ENCODE assay signal across 1 cellular context in the genomic region with DNA sequence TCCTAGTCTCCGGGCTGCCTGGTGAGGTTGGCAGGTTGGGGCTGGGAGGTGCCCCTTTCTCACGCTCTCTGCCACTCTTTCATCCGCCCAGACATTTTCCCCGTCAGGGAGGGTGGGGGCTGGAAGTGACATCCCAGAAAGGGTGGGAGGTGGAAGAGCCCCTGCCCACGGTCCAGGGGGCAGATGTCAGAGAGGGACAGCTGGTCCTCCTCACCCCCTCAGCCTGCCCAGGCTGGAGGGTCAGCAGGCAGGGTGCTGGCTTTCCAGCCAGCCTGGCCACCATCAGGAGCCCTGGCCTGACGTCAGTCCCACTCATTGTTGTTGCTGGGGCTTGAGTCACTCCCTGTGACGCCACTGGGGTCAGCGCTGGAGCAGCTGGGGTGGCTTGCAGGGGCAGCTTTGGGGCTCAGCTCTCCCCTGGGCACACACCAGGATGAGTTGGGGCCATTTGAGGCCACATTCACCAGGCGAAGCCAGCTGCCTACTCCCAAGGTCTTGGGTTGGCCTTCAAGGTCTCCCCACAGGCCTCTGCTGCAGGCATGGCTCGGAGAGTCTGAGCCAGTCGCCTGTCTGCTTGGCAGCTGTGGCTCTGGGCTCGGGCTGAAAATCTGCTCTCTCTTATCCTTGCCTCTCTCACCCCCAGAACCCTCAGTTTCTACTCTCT.
TF ChIP-seq lines count a peak whose summit lies in the region.

No MANE protein-coding gene starts in this region.

TF ChIP-seq in K562, 482 proteins besides CTCF, POLR2A, EP300 and RAD21:
- TF ChIP-seq, protein P1, sequence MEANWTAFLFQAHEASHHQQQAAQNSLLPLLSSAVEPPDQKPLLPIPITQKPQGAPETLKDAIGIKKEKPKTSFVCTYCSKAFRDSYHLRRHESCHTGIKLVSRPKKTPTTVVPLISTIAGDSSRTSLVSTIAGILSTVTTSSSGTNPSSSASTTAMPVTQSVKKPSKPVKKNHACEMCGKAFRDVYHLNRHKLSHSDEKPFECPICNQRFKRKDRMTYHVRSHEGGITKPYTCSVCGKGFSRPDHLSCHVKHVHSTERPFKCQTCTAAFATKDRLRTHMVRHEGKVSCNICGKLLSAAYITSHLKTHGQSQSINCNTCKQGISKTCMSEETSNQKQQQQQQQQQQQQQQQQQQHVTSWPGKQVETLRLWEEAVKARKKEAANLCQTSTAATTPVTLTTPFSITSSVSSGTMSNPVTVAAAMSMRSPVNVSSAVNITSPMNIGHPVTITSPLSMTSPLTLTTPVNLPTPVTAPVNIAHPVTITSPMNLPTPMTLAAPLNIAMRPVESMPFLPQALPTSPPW (CRISPR knock-in tag; IDR thresholded peaks at IDR 0.05) = 0 out of 2 replicates have a peak, but pooled peaks have one; percentile 13
- TF ChIP-seq KDM2B (CRISPR knock-in tag; IDR thresholded peaks at IDR 0.05) (no peak), ZNF584 (CRISPR knock-in tag; IDR thresholded peaks at IDR 0.05; ENCODE audit: low read depth) (peak; percentile 71; the same call in 1 of the 2 replicates), NR2C2 (CRISPR knock-in tag; IDR thresholded peaks at IDR 0.05) (0 out of 2 replicates have a peak, but pooled peaks have one; percentile 21), NR2C2 (tag; IDR thresholded peaks at IDR 0.05) (peak; percentile 63), CEBPG (CRISPR knock-in tag; IDR thresholded peaks at IDR 0.05) (peak; percentile 90), CEBPG (tag; conservative IDR thresholded peaks at IDR 0.05 in 1 of 2, IDR thresholded peaks at IDR 0.05 in 1 of 2) (peak in 1 of 2 experiments; percentile 39; a peak in 1 of 4 replicates), ZNF175 (CRISPR knock-in tag; IDR thresholded peaks at IDR 0.05; ENCODE audit: low read depth) (peak; percentile 86), WHSC1 (IDR thresholded peaks at IDR 0.05; ENCODE audit: low read length) (no peak), CREM (IDR thresholded peaks at IDR 0.05; ENCODE audit: low read depth) (peak; percentile 93), FOXA3 (CRISPR knock-in tag; conservative IDR thresholded peaks at IDR 0.05 in 1 of 2, IDR thresholded peaks at IDR 0.05 in 1 of 2) (no peak), HNRNPH1 (optimal IDR thresholded peaks at IDR 0.05; ENCODE audit: low read depth, low read length) (no peak), POLR2G (IDR thresholded peaks at IDR 0.05; ENCODE audit: low read depth, low read length) (peak; percentile 57), ATF1 (CRISPR knock-in tag; IDR thresholded peaks at IDR 0.05) (no peak), ATF1 (tag; IDR thresholded peaks at IDR 0.05) (peak; percentile 66), ZNF589 (CRISPR knock-in tag; IDR thresholded peaks at IDR 0.05; ENCODE audit: low read depth) (0 out of 2 replicates have a peak, but pooled peaks have one; percentile 76), RBFOX2 (IDR thresholded peaks at IDR 0.05; ENCODE audit: low read depth, low read length) (peak; percentile 63), ATF7 (IDR thresholded peaks at IDR 0.05) (peak; percentile 63; the same call in 1 of the 2 replicates), PTBP1 (IDR thresholded peaks at IDR 0.05; ENCODE audit: low read depth, low read length) (no peak), MLLT1 (IDR thresholded peaks at IDR 0.05) (no peak), HOXB6 (CRISPR knock-in tag; IDR thresholded peaks at IDR 0.05; ENCODE audit: borderline replicate concordance) (no peak), YY1 (IDR thresholded peaks at IDR 0.05; ENCODE audit: borderline replicate concordance in 1 of 3, control insufficient read depth in 1 of 3, extremely low read depth in 1 of 3, insufficient read depth in 3 of 3, insufficient read length in 1 of 3, insufficient replicate concordance in 2 of 3, low read depth in 1 of 3, low read length in 2 of 3) (peak in 2 of 3 experiments; percentile 10 to 25), CREB1 (IDR thresholded peaks at IDR 0.05) (peak; percentile 77), CREB1 (CRISPR knock-in tag; IDR thresholded peaks at IDR 0.05) (peak; percentile 81), JUN (IDR thresholded peaks at IDR 0.05; ENCODE audit: borderline replicate concordance, low read depth, low read length) (peak; percentile 64), JUN (CRISPR knock-in tag; IDR thresholded peaks at IDR 0.05; ENCODE audit: borderline replicate concordance) (no peak), NFRKB (IDR thresholded peaks at IDR 0.05; ENCODE audit: low read depth) (0 out of 2 replicates have a peak, but pooled peaks have one; percentile 24), ZBTB7A (IDR thresholded peaks at IDR 0.05; ENCODE audit: borderline replicate concordance, control insufficient read depth, low read depth, low read length) (peak; percentile 17; the same call in 1 of the 2 replicates), TFAP4 (CRISPR knock-in tag; IDR thresholded peaks at IDR 0.05; ENCODE audit: borderline replicate concordance) (peak; percentile 65; the same call in 1 of the 2 replicates), NRF1 (conservative IDR thresholded peaks at IDR 0.05 in 1 of 2, IDR thresholded peaks at IDR 0.05 in 1 of 2) (peak in 1 of 2 experiments; percentile 22; a peak in 1 of 4 replicates), JUND (IDR thresholded peaks at IDR 0.05; ENCODE audit: borderline replicate concordance, low read depth, low read length) (peak; percentile 67; the same call in 1 of the 2 replicates), JUND (tag; IDR thresholded peaks at IDR 0.05; ENCODE audit: borderline replicate concordance, low read depth, low read length) (no peak; the same call in 2 of the 3 replicates), FOSL1 (tag; conservative IDR thresholded peaks at IDR 0.05) (peak; percentile 75), NR2C1 (IDR thresholded peaks at IDR 0.05) (no peak), NR2C1 (tag; IDR thresholded peaks at IDR 0.05) (peak; percentile 56), ZC3H8 (IDR thresholded peaks at IDR 0.05) (no peak), ZBTB12 (CRISPR knock-in tag; IDR thresholded peaks at IDR 0.05) (peak; percentile 39; the same call in 1 of the 2 replicates)
- TF ChIP-seq, protein P2, sequence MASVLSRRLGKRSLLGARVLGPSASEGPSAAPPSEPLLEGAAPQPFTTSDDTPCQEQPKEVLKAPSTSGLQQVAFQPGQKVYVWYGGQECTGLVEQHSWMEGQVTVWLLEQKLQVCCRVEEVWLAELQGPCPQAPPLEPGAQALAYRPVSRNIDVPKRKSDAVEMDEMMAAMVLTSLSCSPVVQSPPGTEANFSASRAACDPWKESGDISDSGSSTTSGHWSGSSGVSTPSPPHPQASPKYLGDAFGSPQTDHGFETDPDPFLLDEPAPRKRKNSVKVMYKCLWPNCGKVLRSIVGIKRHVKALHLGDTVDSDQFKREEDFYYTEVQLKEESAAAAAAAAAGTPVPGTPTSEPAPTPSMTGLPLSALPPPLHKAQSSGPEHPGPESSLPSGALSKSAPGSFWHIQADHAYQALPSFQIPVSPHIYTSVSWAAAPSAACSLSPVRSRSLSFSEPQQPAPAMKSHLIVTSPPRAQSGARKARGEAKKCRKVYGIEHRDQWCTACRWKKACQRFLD (CRISPR knock-in tag; IDR thresholded peaks at IDR 0.05) = peak; percentile 16; the same call in 1 of the 2 replicates
- TF ChIP-seq, protein P3, sequence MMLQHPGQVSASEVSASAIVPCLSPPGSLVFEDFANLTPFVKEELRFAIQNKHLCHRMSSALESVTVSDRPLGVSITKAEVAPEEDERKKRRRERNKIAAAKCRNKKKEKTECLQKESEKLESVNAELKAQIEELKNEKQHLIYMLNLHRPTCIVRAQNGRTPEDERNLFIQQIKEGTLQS (IDR thresholded peaks at IDR 0.05) = peak; percentile 84
- TF ChIP-seq, protein P3 (CRISPR knock-in tag; conservative IDR thresholded peaks at IDR 0.05) = no peak
- TF ChIP-seq, protein P4, sequence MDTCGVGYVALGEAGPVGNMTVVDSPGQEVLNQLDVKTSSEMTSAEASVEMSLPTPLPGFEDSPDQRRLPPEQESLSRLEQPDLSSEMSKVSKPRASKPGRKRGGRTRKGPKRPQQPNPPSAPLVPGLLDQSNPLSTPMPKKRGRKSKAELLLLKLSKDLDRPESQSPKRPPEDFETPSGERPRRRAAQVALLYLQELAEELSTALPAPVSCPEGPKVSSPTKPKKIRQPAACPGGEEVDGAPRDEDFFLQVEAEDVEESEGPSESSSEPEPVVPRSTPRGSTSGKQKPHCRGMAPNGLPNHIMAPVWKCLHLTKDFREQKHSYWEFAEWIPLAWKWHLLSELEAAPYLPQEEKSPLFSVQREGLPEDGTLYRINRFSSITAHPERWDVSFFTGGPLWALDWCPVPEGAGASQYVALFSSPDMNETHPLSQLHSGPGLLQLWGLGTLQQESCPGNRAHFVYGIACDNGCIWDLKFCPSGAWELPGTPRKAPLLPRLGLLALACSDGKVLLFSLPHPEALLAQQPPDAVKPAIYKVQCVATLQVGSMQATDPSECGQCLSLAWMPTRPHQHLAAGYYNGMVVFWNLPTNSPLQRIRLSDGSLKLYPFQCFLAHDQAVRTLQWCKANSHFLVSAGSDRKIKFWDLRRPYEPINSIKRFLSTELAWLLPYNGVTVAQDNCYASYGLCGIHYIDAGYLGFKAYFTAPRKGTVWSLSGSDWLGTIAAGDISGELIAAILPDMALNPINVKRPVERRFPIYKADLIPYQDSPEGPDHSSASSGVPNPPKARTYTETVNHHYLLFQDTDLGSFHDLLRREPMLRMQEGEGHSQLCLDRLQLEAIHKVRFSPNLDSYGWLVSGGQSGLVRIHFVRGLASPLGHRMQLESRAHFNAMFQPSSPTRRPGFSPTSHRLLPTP (IDR thresholded peaks at IDR 0.05; ENCODE audit: borderline replicate concordance, extremely low read depth, insufficient read length) = no peak
